ENCODE assay signal across 14 cellular contexts in the genomic region with DNA sequence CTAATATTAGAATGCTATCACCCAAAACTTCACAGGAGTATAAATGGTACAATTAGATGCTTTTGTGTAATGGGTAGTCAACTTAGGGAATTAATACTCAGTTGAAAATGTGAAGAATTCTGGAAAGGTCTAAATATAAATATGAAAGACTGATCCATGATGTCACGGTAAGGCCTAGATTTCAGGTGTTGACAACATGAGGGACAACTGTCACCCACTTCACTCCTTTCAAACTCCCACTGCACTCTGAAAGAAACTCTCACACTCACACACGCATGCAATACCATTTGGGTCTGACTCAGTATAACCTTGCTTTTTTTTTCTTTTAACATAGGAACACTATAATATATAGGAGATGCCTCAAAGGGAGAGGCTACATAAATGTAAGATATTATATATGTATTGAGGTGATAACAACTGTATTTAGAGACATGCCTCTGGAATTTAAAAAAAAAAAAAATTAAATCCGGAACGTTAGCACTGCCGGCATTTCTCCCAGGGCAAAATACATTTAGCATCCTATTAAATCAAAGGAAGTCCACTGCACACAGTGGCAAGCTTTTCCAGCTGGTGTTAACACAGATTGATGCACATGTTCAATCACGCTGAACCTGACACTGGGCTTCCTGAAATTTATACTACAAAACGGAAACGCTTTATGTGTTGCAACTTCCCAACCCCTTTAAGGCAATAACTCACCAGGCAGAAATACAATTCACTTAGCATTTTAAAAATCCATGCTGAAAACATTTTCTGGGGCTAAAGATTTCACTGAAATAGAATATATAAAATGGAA.
"Had no signal": no experiment of that assay in that cellular context is flagged by ENCODE, and none has a peak within 500 bp of the region (broad histone marks: within the 10 kb centered on the region; RNA-seq: fewer than 3 reads in every experiment).

No MANE protein-coding gene starts in this region.

- H3K4me3 ChIP-seq: left ventricle myocardium inferior, ovary, testis had no signal

- H3K4me3 Mint-ChIP-seq: activated naive CD8-positive, alpha-beta T cell treated with anti-CD3 and anti-CD28 coated beads for 36 hours; activated T-cell treated with anti-CD3 and anti-CD28 coated beads, Interleukin-2, amount 50 U/mL, for 4 hours; neural crest cell; stimulated activated naive CD8-positive, alpha-beta T cell treated with anti-CD3 and anti-CD28 coated beads, Interleukin-15, amount 100 ng/mL, for 72 hours had no signal

- H3K27me3 Mint-ChIP-seq: activated naive CD8-positive, alpha-beta T cell treated with anti-CD3 and anti-CD28 coated beads for 36 hours; stimulated activated naive CD8-positive, alpha-beta T cell treated with anti-CD3 and anti-CD28 coated beads, Interleukin-15, amount 100 ng/mL, for 72 hours had no signal

- H3K27ac ChIP-seq: brain microvascular endothelial cell, left ventricle myocardium inferior, ovary, testis had no signal

- H3K27me3 ChIP-seq: brain microvascular endothelial cell, ovary, testis had no signal

- H3K4me1 Mint-ChIP-seq: activated naive CD8-positive, alpha-beta T cell treated with anti-CD3 and anti-CD28 coated beads for 36 hours; neural crest cell; stimulated activated naive CD8-positive, alpha-beta T cell treated with anti-CD3 and anti-CD28 coated beads, Interleukin-15, amount 100 ng/mL, for 72 hours had no signal

- H3K27ac Mint-ChIP-seq: activated naive CD8-positive, alpha-beta T cell treated with anti-CD3 and anti-CD28 coated beads for 36 hours had no signal

- ATAC-seq: activated T-cell treated with anti-CD3 and anti-CD28 coated beads, Interleukin-2, amount 50 U/mL, for 4 hours; stimulated activated naive CD8-positive, alpha-beta T cell treated with anti-CD3 and anti-CD28 coated beads, Interleukin-15, amount 100 ng/mL, for 72 hours had no signal

- H3K9me3 ChIP-seq: ovary, testis had no signal

- DNase-seq: activated CD4-positive, alpha-beta T cell treated with anti-CD3 and anti-CD28 coated beads for 1 hour; activated CD4-positive, alpha-beta T cell treated with anti-CD3 and anti-CD28 coated beads, Interleukin-2, amount 50 U/mL, for 48 hours; activated gamma-delta T cell; activated naive CD8-positive, alpha-beta T cell treated with anti-CD3 and anti-CD28 coated beads for 36 hours; activated T-cell treated with anti-CD3 and anti-CD28 coated beads, Interleukin-2, amount 50 U/mL, for 4 hours; brain microvascular endothelial cell; head of caudate nucleus; left ventricle myocardium inferior; mesendoderm; ovary; stimulated activated CD4-positive, alpha-beta T cell treated with anti-CD3 and anti-CD28 coated beads, Interleukin-4, amount 100 ng/mL, for 4 hours; stimulated activated naive CD8-positive, alpha-beta T cell treated with anti-CD3 and anti-CD28 coated beads, Interleukin-15, amount 100 ng/mL, for 72 hours; testis had no signal
